In the genomic region with DNA sequence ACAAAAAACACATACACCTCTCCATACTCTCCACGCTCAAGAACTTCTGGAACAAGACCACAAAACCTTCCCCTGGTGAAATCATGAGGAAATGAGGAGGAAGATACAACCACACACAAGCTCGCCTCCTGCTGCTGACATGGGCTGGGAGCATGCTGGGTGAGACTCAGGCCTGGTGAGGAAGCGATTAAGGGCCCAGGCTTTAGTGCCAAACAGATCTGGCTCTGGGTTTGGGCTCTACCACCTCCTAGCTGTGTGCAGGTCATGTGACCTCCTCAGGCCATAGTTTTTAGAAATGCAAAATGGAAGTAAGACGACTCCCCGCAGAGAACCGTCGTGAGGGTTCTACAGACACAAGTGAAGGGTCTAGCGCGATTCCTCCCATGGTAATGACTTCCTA, we compare ENCODE assay signal across 19 cellular contexts. TPM values are rescaled to one million over a fixed set of nuclear protein-coding genes. Genes with fewer than 3 reads are reported as not detected.
DNase-seq lines count a peak whose midpoint lies in the region; ATAC-seq, FAIRE-seq and TF ChIP-seq lines count a peak whose summit lies in the region.
"Had no signal": no experiment of that assay in that cellular context is flagged by ENCODE, and none has a peak within 500 bp of the region (broad histone marks: within the 10 kb centered on the region; RNA-seq: fewer than 3 reads in every experiment).

No MANE protein-coding gene starts in this region.

- no peak overlapping the region for H2AFZ ChIP-seq in SK-N-SH (ENCODE audit: low read depth)
- H2AFZ ChIP-seq in H1 (ENCODE audit: low read length): no peak overlapping the region
- no peak overlapping the region for H2AFZ ChIP-seq in smooth muscle cell (ENCODE audit: low read depth)

- H3K4me3 Mint-ChIP-seq in activated naive CD8-positive, alpha-beta T cell treated with anti-CD3 and anti-CD28 coated beads, Interleukin-2, amount 50 U/mL, for 24 hours: no peak overlapping the region
- H3K4me3 Mint-ChIP-seq: dendritic cell treated with granulocyte-macrophage colony-stimulating factor and Interleukin-4, amounts not matched to agents 40 ng/mL and 50 ng/mL, for 4 days; natural killer cell treated with Interleukin-12 subunit alpha and Interleukin-12 subunit beta and Interleukin-15 and Interleukin-18, amount 100 ng/mL, for 72 hours; stimulated activated naive CD8-positive, alpha-beta T cell treated with anti-CD3 and anti-CD28 coated beads, Interleukin-15, Interleukin-2, amounts not matched to agents 100 ng/mL and 50 ng/mL, for 24 hours had no signal

- H3K23ac ChIP-seq in H1 (ENCODE audit: insufficient read length): no peak overlapping the region

- H3K9me3 Mint-ChIP-seq in activated naive CD8-positive, alpha-beta T cell treated with anti-CD3 and anti-CD28 coated beads, Interleukin-2, amount 50 U/mL, for 24 hours: no peaks in the 10 kb centered on the region
- H3K9me3 Mint-ChIP-seq: dendritic cell treated with granulocyte-macrophage colony-stimulating factor and Interleukin-4, amounts not matched to agents 40 ng/mL and 50 ng/mL, for 4 days; natural killer cell treated with Interleukin-12 subunit alpha and Interleukin-12 subunit beta and Interleukin-15 and Interleukin-18, amount 100 ng/mL, for 72 hours; stimulated activated naive CD8-positive, alpha-beta T cell treated with anti-CD3 and anti-CD28 coated beads, Interleukin-15, Interleukin-2, amounts not matched to agents 100 ng/mL and 50 ng/mL, for 24 hours had no signal

- no peak overlapping the region for H2BK20ac ChIP-seq in H1 (ENCODE audit: low read length)

- H3K36me3 Mint-ChIP-seq in activated naive CD8-positive, alpha-beta T cell treated with anti-CD3 and anti-CD28 coated beads, Interleukin-2, amount 50 U/mL, for 24 hours (ENCODE audit: low read depth): peaks cover 11% of the 10 kb centered on the region
- H3K36me3 Mint-ChIP-seq: natural killer cell treated with Interleukin-12 subunit alpha and Interleukin-12 subunit beta and Interleukin-15 and Interleukin-18, amount 100 ng/mL, for 72 hours had no signal

- H3K36me3 ChIP-seq in SK-N-SH (replicated peaks in 1 of 2; ENCODE audit: control insufficient read depth in 1 of 2, insufficient read depth in 2 of 2, low read length in 1 of 2): peaks cover 4 to 30% of the 10 kb centered on the region in 2 experiments
- peaks cover 0 to 14% (median 8%) of the 10 kb centered on the region in 4 experiments; a peak in 3 of 8 replicates for H3K36me3 ChIP-seq in H1 (ENCODE audit: control insufficient read depth in 2 of 4, insufficient read depth in 4 of 4, low read length in 3 of 4)
- no peaks in the 10 kb centered on the region for H3K36me3 ChIP-seq in smooth muscle cell (ENCODE audit: low read depth)

- no peak overlapping the region for H4K5ac ChIP-seq in H1 (ENCODE audit: insufficient read length, low read depth, low read length)

- WGBS in SK-N-SH (ENCODE audit: low lambda C conversion rate): 95% methylated on average over 9 of the region's 9 CpGs
- 92 to 100% methylated on average over 1 to 9 of the region's 9 CpGs for WGBS in H1 (ENCODE audit: extremely low coverage in 1 of 2, insufficient coverage in 1 of 2, insufficient read length in 1 of 2, insufficient replicate concordance in 2 of 2, low coverage in 1 of 2, low lambda C conversion rate in 2 of 2, missing lambda C conversion rate in 1 of 2), 2 experiments
- WGBS in smooth muscle cell (ENCODE audit: low lambda C conversion rate): 86% methylated on average over 9 of the region's 9 CpGs

- H3K9me3 ChIP-seq in SK-N-SH (no peaks in the 10 kb centered on the region), H1 (ENCODE audit: insufficient read depth in 2 of 2, low read depth in 1 of 2, low read length in 1 of 2) (no peaks in the 10 kb centered on the region), smooth muscle cell (replicated peaks; ENCODE audit: low read depth) (no peaks in the 10 kb centered on the region)
- H3K9me3 ChIP-seq: upper lobe of right lung had no signal

- H3K27me3 ChIP-seq in SK-N-SH (ENCODE audit: insufficient read depth): no peaks in the 10 kb centered on the region
- no peaks in the 10 kb centered on the region for H3K27me3 ChIP-seq in H1 (replicated peaks in 1 of 4; ENCODE audit: control insufficient read depth in 3 of 4, extremely low read depth in 1 of 4, insufficient read depth in 3 of 4, low read length in 3 of 4)
- H3K27me3 ChIP-seq in smooth muscle cell (ENCODE audit: low read depth): no peaks in the 10 kb centered on the region
- H3K27me3 ChIP-seq: upper lobe of right lung had no signal

- H2BK15ac ChIP-seq in H1 (ENCODE audit: low read length): no peak overlapping the region

- H2BK5ac ChIP-seq in H1 (ENCODE audit: low read depth, low read length): no peak overlapping the region

- no peaks in the 10 kb centered on the region for H3K23me2 ChIP-seq in H1 (ENCODE audit: low read depth, low read length)

- no peak overlapping the region for H2BK12ac ChIP-seq in H1 (ENCODE audit: low read depth, low read length)

- H4K20me1 ChIP-seq in SK-N-SH (ENCODE audit: insufficient read depth) (no peaks in the 10 kb centered on the region), H1 (replicated peaks in 1 of 2; ENCODE audit: control insufficient read depth in 1 of 2, insufficient read depth in 2 of 2, low read length in 2 of 2) (peaks cover 0 to 5% of the 10 kb centered on the region in 2 experiments), smooth muscle cell (ENCODE audit: low read depth) (no peaks in the 10 kb centered on the region)

- no peak for ATAC-seq in SK-N-SH treated with all-trans-retinoic acid at 6 μM for 48 hours
- ATAC-seq in activated naive CD8-positive, alpha-beta T cell treated with anti-CD3 and anti-CD28 coated beads, Interleukin-2, amount 50 U/mL, for 24 hours: no peak
- ATAC-seq: natural killer cell treated with Interleukin-12 subunit alpha and Interleukin-12 subunit beta and Interleukin-15 and Interleukin-18, amount 100 ng/mL, for 72 hours; upper lobe of right lung had no signal

- no peak for TF ChIP-seq CTCF in SK-N-SH (IDR thresholded peaks at IDR 0.05)
- no peak for TF ChIP-seq CTCF in RWPE1 (conservative IDR thresholded peaks at IDR 0.05; ENCODE audit: low read depth)
- TF ChIP-seq CTCF in H1 (IDR thresholded peaks at IDR 0.05; ENCODE audit: control extremely low read depth in 1 of 3, insufficient read depth in 1 of 3, low read depth in 1 of 3, low read length in 3 of 3): peak; percentile 16 to 45 (median 22); a peak in 3 of 4 replicates
- no peak for TF ChIP-seq CTCF in smooth muscle cell (IDR thresholded peaks at IDR 0.05; ENCODE audit: borderline replicate concordance, insufficient read depth, poor library complexity, severe bottlenecking)

- peaks cover 4% of the 10 kb centered on the region for H3K4me1 Mint-ChIP-seq in activated naive CD8-positive, alpha-beta T cell treated with anti-CD3 and anti-CD28 coated beads, Interleukin-2, amount 50 U/mL, for 24 hours

- no peak overlapping the region for H4K8ac ChIP-seq in H1 (ENCODE audit: extremely low read depth, insufficient read depth, low read length)

- no peak overlapping the region for H2AK5ac ChIP-seq in H1 (ENCODE audit: low read depth, low read length)

- H3K27ac ChIP-seq in SK-N-SH (ENCODE audit: low read depth in 2 of 2, low read length in 1 of 2) (peak overlapping the region in 1 of 2 experiments; percentile 80; a peak in 2 of 4 replicates), RWPE1 (peak overlapping the region; percentile 88), H1 (ENCODE audit: low read depth, low read length) (no peak overlapping the region), smooth muscle cell (ENCODE audit: low read depth) (peak overlapping the region; percentile 66)
- H3K27ac ChIP-seq: upper lobe of right lung had no signal

- TF ChIP-seq RAD21 in SK-N-SH (IDR thresholded peaks at IDR 0.05; ENCODE audit: low read length) (0 out of 2 replicates have a peak, but pooled peaks have one; percentile 7), H1 (IDR thresholded peaks at IDR 0.05 in 1 of 2, conservative IDR thresholded peaks at IDR 0.05 in 1 of 2; ENCODE audit: low read depth in 2 of 2, low read length in 2 of 2) (peak in 1 of 2 experiments; percentile 23; a peak in 1 of 4 replicates)

- no peak overlapping the region for H3K27ac Mint-ChIP-seq in activated naive CD8-positive, alpha-beta T cell treated with anti-CD3 and anti-CD28 coated beads, Interleukin-2, amount 50 U/mL, for 24 hours
- H3K27ac Mint-ChIP-seq: natural killer cell treated with Interleukin-12 subunit alpha and Interleukin-12 subunit beta and Interleukin-15 and Interleukin-18, amount 100 ng/mL, for 72 hours; stimulated activated naive CD8-positive, alpha-beta T cell treated with anti-CD3 and anti-CD28 coated beads, Interleukin-15, Interleukin-2, amounts not matched to agents 100 ng/mL and 50 ng/mL, for 24 hours had no signal

- H3K56ac ChIP-seq in H1 (replicated peaks; ENCODE audit: insufficient read length, low read depth, low read length): no peak overlapping the region

- H3K79me2 ChIP-seq in SK-N-SH (ENCODE audit: insufficient read depth) (no peaks in the 10 kb centered on the region), H1 (ENCODE audit: control insufficient read depth in 1 of 2, insufficient read depth in 2 of 2, low read length in 2 of 2) (no peaks in the 10 kb centered on the region), smooth muscle cell (ENCODE audit: low read depth) (no peaks in the 10 kb centered on the region)

- POLR2A ChIA-PET in SK-N-SH (lab: Yijun Ruan, JAX): interaction anchor here (0.6 kb wide), 1 partner anchor 237 kb away, joined by 6 read pairs; a partner anchor contains a TSS
- POLR2A ChIA-PET in RWPE1 (lab: Yijun Ruan, JAX; ENCODE audit: low non-redundant PET): no interaction called here
- POLR2A ChIA-PET in H1 (lab: Charles Lee; ENCODE audit: partially characterized antibody): interaction anchor here (1.0 kb wide), 1 partner anchor 81 kb away, joined by 5 read pairs; no protein-coding TSS in a partner anchor

- H3K27me3 Mint-ChIP-seq in activated naive CD8-positive, alpha-beta T cell treated with anti-CD3 and anti-CD28 coated beads, Interleukin-2, amount 50 U/mL, for 24 hours: no peaks in the 10 kb centered on the region
- H3K27me3 Mint-ChIP-seq: dendritic cell treated with granulocyte-macrophage colony-stimulating factor and Interleukin-4, amounts not matched to agents 40 ng/mL and 50 ng/mL, for 4 days; natural killer cell treated with Interleukin-12 subunit alpha and Interleukin-12 subunit beta and Interleukin-15 and Interleukin-18, amount 100 ng/mL, for 72 hours; stimulated activated naive CD8-positive, alpha-beta T cell treated with anti-CD3 and anti-CD28 coated beads, Interleukin-15, Interleukin-2, amounts not matched to agents 100 ng/mL and 50 ng/mL, for 24 hours had no signal

- H3K18ac ChIP-seq in H1 (ENCODE audit: extremely low read depth, low read length): no peak overlapping the region

- DNase-seq in SK-N-SH: no peak
- DNase-seq in RWPE1 (ENCODE audit: low spot score): no peak
- no peak for DNase-seq in H1 (ENCODE audit: low read depth in 1 of 2, low spot score in 2 of 2)
- DNase-seq in smooth muscle cell (lab: John Stamatoyannopoulos, UW; ENCODE audit: unreplicated experiment): no peak
- DNase-seq in activated naive CD8-positive, alpha-beta T cell treated with anti-CD3 and anti-CD28 coated beads, Interleukin-2, amount 50 U/mL, for 24 hours: no peak
- DNase-seq in EL: no peak
- no peak for DNase-seq in putamen (ENCODE audit: low spot score)
- DNase-seq: activated CD4-positive, CD25-positive, alpha-beta regulatory T cell treated with anti-CD3 and anti-CD28 coated beads, Interleukin-2, amount 50 U/mL, for 72 hours; activated CD8-positive, alpha-beta memory T cell treated with anti-CD3 and anti-CD28 coated beads, Interleukin-2, amount 50 U/mL, for 48 hours; activated naive CD4-positive, alpha-beta T cell; H7; NCI-H187 treated with DMSO at 0.1 percent for 48 hours; NCI-H446; upper lobe of right lung had no signal

- H3K79me1 ChIP-seq in H1 (ENCODE audit: low read depth, low read length): peaks cover 2% of the 10 kb centered on the region; the same call in 1 of the 2 replicates

- CTCF ChIA-PET in SK-N-SH (lab: Yijun Ruan, JAX): interaction anchor here (0.7 to 6.8 kb wide), 4 partner anchors 10 to 106 kb away, joined by 3 to 54 read pairs (median 4); no protein-coding TSS in a partner anchor
- CTCF ChIA-PET in RWPE1 (lab: Yijun Ruan, JAX): interaction anchor here (0.6 kb wide), 3 partner anchors 12 to 345 kb away, joined by 3 read pairs; no protein-coding TSS in a partner anchor
- CTCF ChIA-PET in H1 (lab: Charles Lee; ENCODE audit: partially characterized antibody): interaction anchor here (0.7 to 3.6 kb wide), 9 partner anchors 10 to 80 kb away, joined by 3 to 39 read pairs (median 5); no protein-coding TSS in a partner anchor

- no peak for TF ChIP-seq EP300 in SK-N-SH (IDR thresholded peaks at IDR 0.05; ENCODE audit: borderline replicate concordance in 1 of 2, low read depth in 1 of 2, low read length in 1 of 2)
- no peak for TF ChIP-seq EP300 in H1 (IDR thresholded peaks at IDR 0.05; ENCODE audit: borderline replicate concordance in 1 of 2, low read depth in 2 of 2, low read length in 2 of 2)

- no peaks in the 10 kb centered on the region for H3K9me2 ChIP-seq in SK-N-SH

- no peak overlapping the region for H3K4me2 ChIP-seq in SK-N-SH
- H3K4me2 ChIP-seq in H1 (ENCODE audit: insufficient read depth in 1 of 2, low read depth in 2 of 2, low read length in 2 of 2): no peak overlapping the region
- H3K4me2 ChIP-seq in smooth muscle cell: peak overlapping the region; percentile 67

- no peak overlapping the region for H3K9ac ChIP-seq in SK-N-SH
- H3K9ac ChIP-seq in H1 (replicated peaks in 1 of 4; ENCODE audit: extremely low read depth in 1 of 4, low read depth in 3 of 4, low read length in 3 of 4): no peak overlapping the region
- H3K9ac ChIP-seq in smooth muscle cell (ENCODE audit: low read depth): no peak overlapping the region

- no peak for TF ChIP-seq POLR2A in H1 (IDR thresholded peaks at IDR 0.05; ENCODE audit: control extremely low read depth in 1 of 2, low read depth in 2 of 2, low read length in 2 of 2)

- no peak overlapping the region for H3K4me3 ChIP-seq in SK-N-SH (ENCODE audit: low read depth in 2 of 2, low read length in 1 of 2)
- H3K4me3 ChIP-seq in H1 (ENCODE audit: extremely low read depth in 1 of 4, insufficient read depth in 2 of 4, low read depth in 3 of 4, low read length in 4 of 4): no peak overlapping the region
- H3K4me3 ChIP-seq in smooth muscle cell: no peak overlapping the region
- H3K4me3 ChIP-seq: upper lobe of right lung had no signal

- no peak for FAIRE-seq in H1 (lab: Jason Lieb, UNC)
- FAIRE-seq: A204.1 had no signal

- peaks cover 4 to 20% of the 10 kb centered on the region in 2 experiments; a peak in 3 of 4 replicates for H3K4me1 ChIP-seq in SK-N-SH (ENCODE audit: control insufficient read depth in 1 of 2, insufficient read depth in 2 of 2, low read depth in 1 of 2, low read length in 1 of 2)
- H3K4me1 ChIP-seq in H1 (replicated peaks in 1 of 4; ENCODE audit: control insufficient read depth in 3 of 4, insufficient read depth in 4 of 4, low read length in 3 of 4): peaks cover 0 to 10% (median 2%) of the 10 kb centered on the region in 4 experiments; a peak in 2 of 7 replicates
- no peaks in the 10 kb centered on the region for H3K4me1 ChIP-seq in smooth muscle cell (ENCODE audit: low read depth)
- H3K4me1 ChIP-seq: upper lobe of right lung had no signal

- H3F3A ChIP-seq in SK-N-SH (replicated peaks; ENCODE audit: insufficient read depth) (peaks cover 20% of the 10 kb centered on the region), smooth muscle cell (ENCODE audit: low read depth) (no peaks in the 10 kb centered on the region)

- no peak overlapping the region for H4K91ac ChIP-seq in H1 (replicated peaks; ENCODE audit: insufficient read length, low read length)

- no peak overlapping the region for H3K14ac ChIP-seq in H1 (ENCODE audit: insufficient read length)

- H2BK120ac ChIP-seq in H1 (replicated peaks; ENCODE audit: low read depth, low read length): no peak overlapping the region

- no peak overlapping the region for H3K4ac ChIP-seq in H1 (replicated peaks; ENCODE audit: insufficient read length, low read depth, low read length)

RNA-seq across cellular contexts. Expression of a gene that starts 41.3 kb away (rescaled TPM):
- polyA plus RNA-seq in SK-N-SH (2012; rRNA removed) (30.9 and 33.2 TPM in 2 replicates), H1 (2011; rRNA removed) (108 and 113 TPM in 2 replicates), smooth muscle cell (42.0 and 52.3 TPM in 2 replicates)
- 12.9 and 21.9 TPM in 2 replicates for polyA plus RNA-seq in SK-N-SH (2012; cell fraction: cytosol; rRNA removed)
- 48.4 and 53.9 TPM in 2 replicates for polyA plus RNA-seq in SK-N-SH (2012; cell fraction: nucleus; rRNA removed)
- 52.8 and 56.0 TPM in 2 replicates for total RNA-seq in H1 (2021; fragmentation: NEBNext Ultra II Directional; extraction: Animal tissue kit (Norgen Biotek cat#: 25700))
- 54.9 TPM for polyA plus RNA-seq in H1 (2011; cell fraction: cytosol; rRNA removed)
- polyA plus RNA-seq in H1 (2011; cell fraction: nucleus; rRNA removed): 102 TPM
- 42.1 to 66.4 TPM (median 62.1 TPM) in 4 replicates for polyA plus RNA-seq in H1 (2012, experiment 1 of 2)
- polyA plus RNA-seq in H1 (2012, experiment 2 of 2): 81.7 TPM
- polyA plus RNA-seq in H1 (2013, experiment 1 of 2): 35.5 TPM
- polyA plus RNA-seq in H1 (2013, experiment 2 of 2): 32.4 TPM
- polyA minus RNA-seq in H1 (2011; rRNA and poly(A)+ RNA removed): 76.8 and 86.7 TPM in 2 replicates
- polyA minus RNA-seq in H1 (2011; cell fraction: cytosol; rRNA and poly(A)+ RNA removed): 43.9 TPM
- 51.4 TPM for polyA minus RNA-seq in H1 (2011; cell fraction: nucleus; rRNA and poly(A)+ RNA removed)
- total RNA-seq in smooth muscle cell: 22.7 and 27.9 TPM in 2 replicates

Comparison
In these comparisons a context has a peak if more than half of its experiments do, and no peak if none do; other contexts are left out.
1. CTCF ChIP-seq: peak in H1 (3 of 3); none in SK-N-SH (single experiment), RWPE1 (single experiment) and smooth muscle cell (single experiment).